Comparison of ENCODE assay signal across 9 cellular contexts in genomic region chr2:64283641-64284371, GRCh38.
DNase-seq lines count a peak whose midpoint lies in the region; ATAC-seq, FAIRE-seq and TF ChIP-seq lines count a peak whose summit lies in the region.
"Had no signal": no experiment of that assay in that cellular context is flagged by ENCODE, and none has a peak within 500 bp of the region (broad histone marks: within the 10 kb centered on the region; RNA-seq: fewer than 3 reads in every experiment).

No MANE protein-coding gene starts in this region.

- H3K27ac Mint-ChIP-seq in Caco-2 (ENCODE audit: unreplicated experiment) (no peak overlapping the region), type B pancreatic cell (no peak overlapping the region)
- H3K27ac Mint-ChIP-seq: IgD-negative memory B cell had no signal

- intact Hi-C loops in uterus (cut with DNase I; ENCODE audit: low total_unique reads): no loop called here
- intact Hi-C loops in Caco-2 (cut with micrococcal nuclease; ENCODE audit: unreplicated experiment): no loop called here

- H3K9me3 ChIP-seq in fibroblast of lung (ENCODE audit: control insufficient read depth, insufficient read depth, low read depth, low read length): no peaks in the 10 kb centered on the region
- H3K9me3 ChIP-seq in uterus: no peaks in the 10 kb centered on the region
- no peaks in the 10 kb centered on the region for H3K9me3 ChIP-seq in Caco-2

- H3K4me3 ChIP-seq in GM12864 (ENCODE audit: low read depth, low read length) (peak overlapping the region; percentile 17; the same call in 1 of the 2 replicates), fibroblast of lung (replicated peaks in 1 of 4; ENCODE audit: control extremely low read depth in 1 of 4, insufficient read depth in 1 of 4, low read depth in 3 of 4, low read length in 4 of 4) (no peak overlapping the region), uterus (peak overlapping the region in 1 of 2 donors; percentile 8), Caco-2 (ENCODE audit: low read depth, low read length) (no peak overlapping the region)

- H3K9me3 Mint-ChIP-seq in Caco-2 (ENCODE audit: unreplicated experiment): no peaks in the 10 kb centered on the region
- no peaks in the 10 kb centered on the region for H3K9me3 Mint-ChIP-seq in type B pancreatic cell
- H3K9me3 Mint-ChIP-seq: IgD-negative memory B cell had no signal

- TF ChIP-seq POLR2A in uterus (IDR thresholded peaks at IDR 0.05): no peak

- CTCF ChIA-PET in Caco-2 (lab: Charles Lee): no interaction called here

- H3K4me1 ChIP-seq in fibroblast of lung (ENCODE audit: control insufficient read depth, extremely low read depth, insufficient read depth, low read length) (peaks cover 14% of the 10 kb centered on the region), uterus (peaks cover 11 to 12% of the 10 kb centered on the region in 2 donors), Caco-2 (no peaks in the 10 kb centered on the region)

- H3K9ac ChIP-seq in fibroblast of lung (ENCODE audit: insufficient read depth, low read length): no peak overlapping the region

- H3K36me3 Mint-ChIP-seq in Caco-2 (ENCODE audit: insufficient read depth, unreplicated experiment) (no peaks in the 10 kb centered on the region), type B pancreatic cell (no peaks in the 10 kb centered on the region)
- H3K36me3 Mint-ChIP-seq: IgD-negative memory B cell had no signal

- H3K27me3 Mint-ChIP-seq in Caco-2 (ENCODE audit: insufficient read depth, unreplicated experiment) (no peaks in the 10 kb centered on the region), type B pancreatic cell (no peaks in the 10 kb centered on the region)
- H3K27me3 Mint-ChIP-seq: IgD-negative memory B cell had no signal

- H3K27me3 ChIP-seq in fibroblast of lung (ENCODE audit: control insufficient read depth, insufficient read depth, low read length) (no peaks in the 10 kb centered on the region), uterus (no peaks in the 10 kb centered on the region), Caco-2 (replicated peaks; ENCODE audit: control insufficient read depth, insufficient read depth, low read length) (no peaks in the 10 kb centered on the region)

- no peaks in the 10 kb centered on the region for H4K20me1 ChIP-seq in fibroblast of lung (ENCODE audit: control insufficient read depth, extremely low read depth, insufficient read depth, low read length)

- DNase-seq in GM12864 (ENCODE audit: low read depth) (peak; percentile 42), HTR-8/SVneo (ENCODE audit: insufficient read length, low spot score) (peak; percentile 47), fibroblast of lung (ENCODE audit: low read depth in 2 of 2) (no peak), uterus (peak; percentile 50 to 60), dedifferentiated amniotic fluid mesenchymal stem cell (ENCODE audit: extremely low spot score) (no peak), Caco-2 (no peak), type B pancreatic cell (ENCODE audit: extremely low spot score, unreplicated experiment) (no peak)

- no TSS peak for BruUV-seq in Caco-2 (replicated peaks; lab: Mats Ljungman, UMichigan)

- no peaks in the 10 kb centered on the region for H3K36me3 ChIP-seq in fibroblast of lung (ENCODE audit: control insufficient read depth, insufficient read depth, low read length)
- H3K36me3 ChIP-seq in uterus: no peaks in the 10 kb centered on the region
- H3K36me3 ChIP-seq in Caco-2 (ENCODE audit: control insufficient read depth, insufficient read depth, low read length): no peaks in the 10 kb centered on the region

- H3K4me1 Mint-ChIP-seq in Caco-2 (ENCODE audit: low read depth, unreplicated experiment): no peaks in the 10 kb centered on the region
- H3K4me1 Mint-ChIP-seq in type B pancreatic cell (ENCODE audit: unreplicated experiment): peaks cover 15% of the 10 kb centered on the region
- H3K4me1 Mint-ChIP-seq: IgD-negative memory B cell had no signal

- no peaks in the 10 kb centered on the region for H3K79me2 ChIP-seq in fibroblast of lung (ENCODE audit: control insufficient read depth, insufficient read depth, low read length)

- POLR2A ChIA-PET in Caco-2 (lab: Charles Lee): no interaction called here

- H3K4me3 Mint-ChIP-seq in Caco-2 (ENCODE audit: unreplicated experiment) (no peak overlapping the region), type B pancreatic cell (no peak overlapping the region)
- H3K4me3 Mint-ChIP-seq: IgD-negative memory B cell had no signal

- TF ChIP-seq CTCF in GM12864 (IDR thresholded peaks at IDR 0.05; ENCODE audit: low read depth, low read length, missing control alignments) (no peak), fibroblast of lung (conservative IDR thresholded peaks at IDR 0.05 in 1 of 2, IDR thresholded peaks at IDR 0.05 in 1 of 2; ENCODE audit: low read depth in 1 of 2, low read length in 2 of 2) (no peak), uterus (IDR thresholded peaks at IDR 0.05) (no peak), Caco-2 (IDR thresholded peaks at IDR 0.05; ENCODE audit: insufficient read depth in 1 of 2, low read depth in 1 of 2, low read length in 1 of 2, severe bottlenecking in 1 of 2, unreplicated experiment in 1 of 2) (no peak), type B pancreatic cell (conservative IDR thresholded peaks at IDR 0.05) (no peak)

- H3K27ac ChIP-seq in fibroblast of lung (ENCODE audit: insufficient read depth, low read length) (no peak overlapping the region), uterus (peak overlapping the region; percentile 83 to 84)

- peak overlapping the region; percentile 68 for H3K4me2 ChIP-seq in fibroblast of lung (ENCODE audit: extremely low read depth, insufficient read depth, low read length)

- H2AFZ ChIP-seq in fibroblast of lung (ENCODE audit: low read length): peak overlapping the region; percentile 80

- peak; percentile 82 for ATAC-seq in GM21381 (IDR thresholded peaks at IDR 0.05; ENCODE audit: unreplicated experiment)

- no peak for FAIRE-seq in HTR-8/SVneo (lab: Jason Lieb, UNC)

Comparison
In these comparisons a context has a peak if more than half of its experiments do, and no peak if none do; other contexts are left out.
1. DNase-seq: peak in GM12864 (single experiment), HTR-8/SVneo (single experiment) and uterus (2 of 2); none in fibroblast of lung (0 of 2), dedifferentiated amniotic fluid mesenchymal stem cell (single experiment), Caco-2 (0 of 2) and type B pancreatic cell (single experiment).